1 cellular context compared by ENCODE assay signal in genomic region chr6:33318426-33319073, GRCh38.
TF ChIP-seq lines count a peak whose summit lies in the region.

No MANE protein-coding gene starts in this region.

TF ChIP-seq in H1, 55 proteins besides CTCF, POLR2A, EP300 and RAD21:
- TF ChIP-seq RNF2 (IDR thresholded peaks at IDR 0.05; ENCODE audit: borderline replicate concordance, low read depth, low read length, missing control alignments, poor library complexity, severe bottlenecking) = no peak
- no peak for TF ChIP-seq MAX (IDR thresholded peaks at IDR 0.05)
- no peak for TF ChIP-seq POLR2AphosphoS5 (IDR thresholded peaks at IDR 0.05; ENCODE audit: low read depth, low read length)
- TF ChIP-seq HDAC6 (IDR thresholded peaks at IDR 0.05; ENCODE audit: low read depth, low read length) = no peak
- TF ChIP-seq NRF1 (IDR thresholded peaks at IDR 0.05; ENCODE audit: low read depth, low read length) = no peak
- TF ChIP-seq EZH2 (IDR thresholded peaks at IDR 0.05; ENCODE audit: low read depth, low read length, severe bottlenecking) = no peak
- TF ChIP-seq SP4 (IDR thresholded peaks at IDR 0.05; ENCODE audit: low read length) = no peak
- no peak for TF ChIP-seq TBP (IDR thresholded peaks at IDR 0.05; ENCODE audit: low read depth, low read length)
- no peak for TF ChIP-seq CHD1 (IDR thresholded peaks at IDR 0.05; ENCODE audit: low read depth, low read length)
- no peak for TF ChIP-seq SRF (IDR thresholded peaks at IDR 0.05; ENCODE audit: low read depth, low read length)
- no peak for TF ChIP-seq JUN (IDR thresholded peaks at IDR 0.05; ENCODE audit: low read depth, low read length)
- no peak for TF ChIP-seq PHF8 (conservative IDR thresholded peaks at IDR 0.05; ENCODE audit: low read depth, low read length)
- TF ChIP-seq BRCA1 (IDR thresholded peaks at IDR 0.05; ENCODE audit: low read depth, low read length) = no peak
- no peak for TF ChIP-seq KDM5A (IDR thresholded peaks at IDR 0.05; ENCODE audit: low read length)
- TF ChIP-seq KDM1A (IDR thresholded peaks at IDR 0.05; ENCODE audit: borderline replicate concordance, low read length) = no peak
TF ChIP-seq in H1: peak in this region for 0.
